Comparison of ENCODE assay signal across 8 cellular contexts in the genomic region with DNA sequence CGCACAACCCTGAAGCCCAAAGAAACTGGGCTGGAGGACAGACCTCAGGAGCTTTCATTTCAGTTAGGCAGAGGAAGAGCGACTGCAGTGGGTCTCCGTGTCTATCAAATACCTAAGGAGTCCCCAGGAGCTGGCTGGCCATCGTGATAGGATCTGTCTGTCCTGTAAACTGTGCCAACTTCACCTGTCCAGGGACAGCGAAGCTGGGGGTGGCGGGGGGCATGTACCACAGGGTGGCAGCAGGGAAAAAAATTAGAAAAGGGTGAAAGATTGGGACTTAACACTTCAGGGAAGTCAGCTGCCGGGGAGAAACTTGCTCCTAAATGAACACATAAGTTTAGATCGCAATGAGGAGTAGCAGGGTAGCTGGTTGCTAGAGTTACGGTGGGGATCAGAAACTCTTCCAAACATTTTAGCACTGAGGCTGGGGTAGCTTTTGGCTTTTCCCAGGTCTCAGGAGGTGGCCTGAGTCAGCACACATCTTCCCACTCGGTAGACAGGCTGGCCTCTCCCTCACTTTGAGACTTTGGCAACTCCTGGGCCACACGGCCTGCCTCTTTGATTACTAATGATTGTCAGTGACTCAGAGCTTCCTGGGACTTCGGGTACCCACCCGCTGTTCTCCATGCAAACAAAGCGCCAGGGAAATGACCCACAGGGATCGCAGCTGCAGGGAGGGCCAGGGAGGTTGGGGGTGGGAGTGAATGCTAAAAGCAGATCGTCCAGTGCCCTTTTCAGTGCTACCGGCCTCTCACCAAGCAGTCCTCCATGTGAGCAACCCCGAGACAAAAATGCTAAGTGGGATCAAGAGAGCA. TPM values are rescaled to one million over a fixed set of nuclear protein-coding genes. Genes with fewer than 3 reads are reported as not detected.
DNase-seq lines count a peak whose midpoint lies in the region; TF ChIP-seq lines count a peak whose summit lies in the region.

No MANE protein-coding gene starts in this region.

- no peak overlapping the region for H2AFZ ChIP-seq in Karpas-422 (ENCODE audit: low read length)

- H3K9me3 ChIP-seq in Karpas-422 (ENCODE audit: low read length) (no peaks in the 10 kb centered on the region), esophagus (ENCODE audit: control insufficient read depth in 2 of 2, insufficient read depth in 1 of 2, low read depth in 1 of 2, low read length in 1 of 2) (no peaks in the 10 kb centered on the region), muscle layer of colon (ENCODE audit: low read length) (no peaks in the 10 kb centered on the region), testis (no peaks in the 10 kb centered on the region)

- H3K9me2 ChIP-seq in Karpas-422 (replicated peaks; ENCODE audit: insufficient read depth, low read length): no peaks in the 10 kb centered on the region

- H3K36me3 ChIP-seq in Karpas-422 (ENCODE audit: insufficient read depth, low read length): peaks cover 26% of the 10 kb centered on the region
- peaks cover 0 to 10% of the 10 kb centered on the region in 2 donors for H3K36me3 ChIP-seq in esophagus (ENCODE audit: control insufficient read depth in 2 of 2, insufficient read depth in 2 of 2, low read length in 1 of 2)
- peaks cover 12% of the 10 kb centered on the region for H3K36me3 ChIP-seq in muscle layer of colon (ENCODE audit: insufficient read depth, low read length)
- no peaks in the 10 kb centered on the region for H3K36me3 ChIP-seq in testis (ENCODE audit: low read depth, missing control alignments)

- no peak for TF ChIP-seq POLR2A in testis (IDR thresholded peaks at IDR 0.05)

- peak overlapping the region; percentile 89 for H3K4me2 ChIP-seq in Karpas-422 (ENCODE audit: low read depth, low read length, poor library complexity, severe bottlenecking)

- H3K27ac ChIP-seq in Karpas-422 (ENCODE audit: low read length): peak overlapping the region; percentile 86
- H3K27ac ChIP-seq in esophagus (ENCODE audit: low read depth in 2 of 2, low read length in 1 of 2): peak overlapping the region; percentile 97
- H3K27ac ChIP-seq in muscle layer of colon (ENCODE audit: low read depth, low read length): peak overlapping the region; percentile 100
- H3K27ac ChIP-seq in testis: peak overlapping the region; percentile 94 to 96

- H3K4me3 ChIP-seq in Karpas-422 (ENCODE audit: low read length) (peak overlapping the region; percentile 76), esophagus (ENCODE audit: low read depth in 1 of 2, low read length in 2 of 2) (peak overlapping the region; percentile 52 to 54), muscle layer of colon (ENCODE audit: low read depth in 1 of 2, low read length in 2 of 2) (peak overlapping the region; percentile 64 to 92), testis (peak overlapping the region; percentile 77 to 85)

- H3K4me1 ChIP-seq in Karpas-422 (ENCODE audit: low read length): peaks cover 44% of the 10 kb centered on the region
- H3K4me1 ChIP-seq in esophagus (ENCODE audit: control insufficient read depth in 2 of 2, insufficient read depth in 2 of 2, low read length in 1 of 2): peaks cover 0 to 22% of the 10 kb centered on the region in 2 donors
- peaks cover 34% of the 10 kb centered on the region for H3K4me1 ChIP-seq in muscle layer of colon (ENCODE audit: insufficient read depth, low read length)
- peaks cover 54% of the 10 kb centered on the region for H3K4me1 ChIP-seq in testis

- DNase-seq in COLO829 (ENCODE audit: low spot score) (peak; percentile 81), Karpas-422 (peak; percentile 66), testis (peak; percentile 49), SK-N-DZ (ENCODE audit: low spot score) (no peak), NCI-H187 treated with DMSO at 0.1 percent for 48 hours (lab: John Stamatoyannopoulos, UW) (no peak)
- peak; percentile 31 to 40 for DNase-seq in activated CD4-positive, alpha-beta T cell treated with anti-CD3 and anti-CD28 coated beads for 4 hours

- H4K20me1 ChIP-seq in Karpas-422 (ENCODE audit: insufficient read depth, low read depth, low read length): no peaks in the 10 kb centered on the region

- TF ChIP-seq CTCF in testis (IDR thresholded peaks at IDR 0.05): no peak

- H3K79me2 ChIP-seq in Karpas-422 (ENCODE audit: low read length): peaks cover 59% of the 10 kb centered on the region

- 26 to 29% methylated on average over 18 of the region's 18 CpGs for WGBS in esophagus, 2 donors
- WGBS in testis, 2 donors: 17 to 19% methylated on average over 16 to 18 of the region's 18 CpGs

- H3K9ac ChIP-seq in Karpas-422 (ENCODE audit: low read length) (peak overlapping the region; percentile 82), muscle layer of colon (ENCODE audit: low read length) (peak overlapping the region; percentile 88)

- intact Hi-C loops in testis (cut with DNase I; ENCODE audit: low total_unique reads): no loop called here

- no peaks in the 10 kb centered on the region for H3K27me3 ChIP-seq in Karpas-422 (ENCODE audit: low read length)
- no peaks in the 10 kb centered on the region for H3K27me3 ChIP-seq in esophagus (ENCODE audit: control insufficient read depth in 1 of 2, insufficient read depth in 2 of 2, low read length in 2 of 2)
- H3K27me3 ChIP-seq in muscle layer of colon (ENCODE audit: control insufficient read depth in 1 of 2, insufficient read depth in 2 of 2, low read length in 2 of 2): no peaks in the 10 kb centered on the region
- H3K27me3 ChIP-seq in testis: no peaks in the 10 kb centered on the region

RNA-seq across cellular contexts. Expression of a gene that starts 2.9 kb away (rescaled TPM):
- 69.4 and 120 TPM in 2 replicates for total RNA-seq in Karpas-422 (2014; rRNA removed; shearing (Covaris generic); ENCODE audit: low replicate concordance)
- polyA plus RNA-seq in esophagus (10 to 100 TPM; 19.7 to 23.5 TPM), testis (ENCODE audit: insufficient read depth, low read depth, low replicate concordance) (5.7 TPM)
- total RNA-seq in testis: 10 to 100 TPM in 1 of 2 donors, 1 to 10 TPM in 1; 9.3 to 13.2 TPM
- 58.6 and 61.0 TPM in 2 replicates for polyA plus RNA-seq in SK-N-DZ (2014; cell fraction: cytosol; rRNA removed)
- polyA plus RNA-seq in SK-N-DZ (2014; cell fraction: nucleus; rRNA removed): 29.3 and 42.1 TPM in 2 replicates

RNA-seq across cellular contexts. Expression of a gene that starts 25.9 kb away (rescaled TPM):
- total RNA-seq in Karpas-422 (2014; rRNA removed; shearing (Covaris generic); ENCODE audit: low replicate concordance): 8.4 and 11.6 TPM in 2 replicates
- polyA plus RNA-seq in esophagus: 10 to 100 TPM; 27.2 to 29.1 TPM
- total RNA-seq in testis: 1 to 10 TPM; 2.2 to 3.5 TPM
- 4.7 TPM for polyA plus RNA-seq in testis (ENCODE audit: insufficient read depth, low read depth, low replicate concordance)
- polyA plus RNA-seq in SK-N-DZ (2014; cell fraction: cytosol; rRNA removed): 2.6 and 13.2 TPM in 2 replicates
- polyA plus RNA-seq in SK-N-DZ (2014; cell fraction: nucleus; rRNA removed): 3.6 and 4.2 TPM in 2 replicates

RNA-seq across cellular contexts. Expression of a gene that starts 35.5 kb away (rescaled TPM):
- 4.0 and 16.9 TPM in 2 replicates for total RNA-seq in Karpas-422 (2014; rRNA removed; shearing (Covaris generic); ENCODE audit: low replicate concordance)
- polyA plus RNA-seq in esophagus (1 to 10 TPM; 5.2 to 7.3 TPM), testis (ENCODE audit: insufficient read depth, low read depth, low replicate concordance) (18.2 TPM)
- 10 to 100 TPM; 20.9 to 24.6 TPM for total RNA-seq in testis
- polyA plus RNA-seq in SK-N-DZ (2014; cell fraction: cytosol; rRNA removed): 20.7 and 26.5 TPM in 2 replicates
- polyA plus RNA-seq in SK-N-DZ (2014; cell fraction: nucleus; rRNA removed): 81.1 and 92.8 TPM in 2 replicates

RNA-seq across cellular contexts. Expression of a gene that starts 49.1 kb away (rescaled TPM):
- not detected in 2 replicates for total RNA-seq in Karpas-422 (2014; rRNA removed; shearing (Covaris generic); ENCODE audit: low replicate concordance)
- not detected for polyA plus RNA-seq in esophagus
- under 1 TPM; 0.24 to 0.25 TPM for total RNA-seq in testis
- polyA plus RNA-seq in testis (ENCODE audit: insufficient read depth, low read depth, low replicate concordance): 0.28 TPM
- not detected in 2 replicates for polyA plus RNA-seq in SK-N-DZ (2014; cell fraction: cytosol; rRNA removed)
- polyA plus RNA-seq in SK-N-DZ (2014; cell fraction: nucleus; rRNA removed): not detected in 2 replicates

Comparison
In these comparisons a context has a peak if more than half of its experiments do, and no peak if none do; other contexts are left out.
1. DNase-seq: peak in COLO829 (single experiment), Karpas-422 (single experiment), activated CD4-positive, alpha-beta T cell treated with anti-CD3 and anti-CD28 coated beads for 4 hours (2 of 2) and testis (single experiment); none in SK-N-DZ (single experiment) and NCI-H187 treated with DMSO at 0.1 percent for 48 hours (single experiment).
2. Peak in every context shown above with its lines, with median percentiles within 50 percentile points of each other: H3K27ac ChIP-seq and H3K4me3 ChIP-seq.